ENCODE assay signal across 8 cellular contexts in genomic region chr1:224498574-224499170, GRCh38.
DNase-seq lines count a peak whose midpoint lies in the region; ATAC-seq and TF ChIP-seq lines count a peak whose summit lies in the region.

No MANE protein-coding gene starts in this region.

- H3K27ac ChIP-seq in adrenal gland (peak overlapping the region; percentile 43 to 79 (median 62)), thoracic aorta (peak overlapping the region; percentile 58 to 66)

- WGBS in adrenal gland, 4 donors, result 69 to 80% (median 72%) methylated on average over 12 of the region's 12 CpGs

- no peak overlapping the region for H3K4me3 ChIP-seq in adrenal gland
- no peak overlapping the region for H3K4me3 ChIP-seq in kidney epithelial cell (ENCODE audit: low read depth, low read length)
- peak overlapping the region; percentile 6 for H3K4me3 ChIP-seq in thoracic aorta

- peak overlapping the region; percentile 21 for H3K9ac ChIP-seq in ES-I3 (ENCODE audit: low read depth, low read length)

- DNase-seq in HPDE6-E6E7 (ENCODE audit: extremely low spot score) (peak; percentile 67), adrenal gland (peak in 2 of 7 donors; percentile 13 to 57), kidney epithelial cell (ENCODE audit: low read depth) (peak; percentile 88), thoracic aorta (ENCODE audit: low spot score) (no peak), midbrain (lab: John Stamatoyannopoulos, UW) (no peak), G401 (ENCODE audit: low spot score) (no peak)

- in situ Hi-C loops in G401 (cut with HindIII; ENCODE audit: low sequenced_read_pairs), result no loop called here

- H3K36me3 ChIP-seq in ES-I3 (ENCODE audit: insufficient read depth, low read length) (no peaks in the 10 kb centered on the region), adrenal gland (replicated peaks in 1 of 2) (no peaks in the 10 kb centered on the region), kidney epithelial cell (ENCODE audit: control insufficient read depth, insufficient read depth, low read length) (no peaks in the 10 kb centered on the region), thoracic aorta (no peaks in the 10 kb centered on the region)

- H3K27me3 ChIP-seq in adrenal gland (no peaks in the 10 kb centered on the region), kidney epithelial cell (ENCODE audit: control insufficient read depth, insufficient read depth, low read length) (no peaks in the 10 kb centered on the region), thoracic aorta (replicated peaks; ENCODE audit: insufficient read depth) (no peaks in the 10 kb centered on the region)

- H3K4me1 ChIP-seq in ES-I3 (ENCODE audit: insufficient read depth, low read length) (peaks cover 47% of the 10 kb centered on the region), adrenal gland (replicated peaks in 1 of 2) (peaks cover 17 to 38% of the 10 kb centered on the region in 2 donors), thoracic aorta (ENCODE audit: control insufficient read depth in 1 of 2, low read depth in 2 of 2) (peaks cover 20 to 39% of the 10 kb centered on the region in 2 donors)

- no peak for TF ChIP-seq CTCF in adrenal gland (IDR thresholded peaks at IDR 0.05)
- no peak for TF ChIP-seq CTCF in kidney epithelial cell (IDR thresholded peaks at IDR 0.05; ENCODE audit: insufficient read depth, low read length, poor library complexity, severe bottlenecking)
- TF ChIP-seq CTCF in thoracic aorta (IDR thresholded peaks at IDR 0.05), result no peak

- ATAC-seq in thoracic aorta (ENCODE audit: insufficient number of reproducible peaks, low FRiP score, low read depth) (no peak), GM21447 (IDR thresholded peaks at IDR 0.05; ENCODE audit: unreplicated experiment) (no peak)

- intact Hi-C loops in adrenal gland (cut with DNase I), result no loop called here

- TF ChIP-seq POLR2A in adrenal gland (IDR thresholded peaks at IDR 0.05), result no peak

- H3K9me3 ChIP-seq in ES-I3 (ENCODE audit: control insufficient read depth, insufficient read depth, low read length) (0 out of 2 replicates have a peak, but pooled peaks cover 4% of the 10 kb centered on the region), adrenal gland (replicated peaks in 1 of 3) (no peaks in the 10 kb centered on the region), thoracic aorta (no peaks in the 10 kb centered on the region)

Comparison
In these comparisons a context has a peak if more than half of its experiments do, and no peak if none do; other contexts are left out.
1. DNase-seq: peak in HPDE6-E6E7 (single experiment) and kidney epithelial cell (single experiment); none in thoracic aorta (single experiment), midbrain (single experiment) and G401 (single experiment).